ENCODE assay signal across 8 cellular contexts in genomic region chr12:2959194-2959507, GRCh38. TPM values are rescaled to one million over a fixed set of nuclear protein-coding genes. Genes with fewer than 3 reads are reported as not detected.
A peak's percentile ranks its signal among the peaks of the same experiment; 100 is the strongest.
DNase-seq lines count a peak whose midpoint lies in the region; ATAC-seq and TF ChIP-seq lines count a peak whose summit lies in the region.

Gene TEAD4 (plus strand): TSS chr12:2959397.

- no peaks in the 10 kb centered on the region; the same call in 1 of the 2 replicates for H3K36me3 ChIP-seq in HAP-1 (replicated peaks)
- no peaks in the 10 kb centered on the region for H3K36me3 ChIP-seq in right lobe of liver
- H3K36me3 ChIP-seq in thymus (ENCODE audit: control insufficient read depth, insufficient read depth): no peaks in the 10 kb centered on the region

- H3K27me3 ChIP-seq in HAP-1 (ENCODE audit: low read depth): no peaks in the 10 kb centered on the region
- no peaks in the 10 kb centered on the region for H3K27me3 ChIP-seq in right lobe of liver
- H3K27me3 ChIP-seq in thymus (ENCODE audit: control insufficient read depth, insufficient read depth): peaks cover 57% of the 10 kb centered on the region

- H3K27ac Mint-ChIP-seq in dendritic cell treated with granulocyte-macrophage colony-stimulating factor and Interleukin-4, amounts not matched to agents 40 ng/mL and 50 ng/mL, for 4 days: no peak within 1 kb of the TSS

- H3K4me3 ChIP-seq in HAP-1: peak within 1 kb of the TSS; percentile 72
- peak within 1 kb of the TSS; percentile 36 to 51 (median 40) for H3K4me3 ChIP-seq in right lobe of liver
- peak within 1 kb of the TSS; percentile 49 for H3K4me3 ChIP-seq in thymus (ENCODE audit: low read length)

- WGBS in right lobe of liver (ENCODE audit: insufficient coverage, low coverage, low lambda C conversion rate, missing lambda C conversion rate): 0% methylated on average over 5 of the region's 50 CpGs
- WGBS in thymus: under 1% methylated on average over 46 of the region's 50 CpGs

- H3K4me1 ChIP-seq in HAP-1 (peaks cover 14% of the 10 kb centered on the region), right lobe of liver (peaks cover 0 to 7% (median 0%) of the 10 kb centered on the region in 4 donors), thymus (ENCODE audit: control insufficient read depth, insufficient read depth, low read length) (no peaks in the 10 kb centered on the region)

- H3K9me3 ChIP-seq in HAP-1 (no peaks in the 10 kb centered on the region), right lobe of liver (no peaks in the 10 kb centered on the region), thymus (ENCODE audit: control insufficient read depth) (no peaks in the 10 kb centered on the region)

- intact Hi-C loops in dendritic cell treated with granulocyte-macrophage colony-stimulating factor and Interleukin-4, amounts not matched to agents 40 ng/mL and 50 ng/mL, for 4 days (cut with micrococcal nuclease): no loop called here
- intact Hi-C loops in right lobe of liver (cut with DNase I): no loop called here

- H3K4me3 Mint-ChIP-seq in dendritic cell treated with granulocyte-macrophage colony-stimulating factor and Interleukin-4, amounts not matched to agents 40 ng/mL and 50 ng/mL, for 4 days: peak within 1 kb of the TSS; percentile 55

- H3K4me1 Mint-ChIP-seq in dendritic cell treated with granulocyte-macrophage colony-stimulating factor and Interleukin-4, amounts not matched to agents 40 ng/mL and 50 ng/mL, for 4 days (ENCODE audit: low read depth): peaks cover 16% of the 10 kb centered on the region

- peak within 1 kb of the TSS; percentile 90 for H3K27ac ChIP-seq in C4-2B
- H3K27ac ChIP-seq in right lobe of liver: peak within 1 kb of the TSS; percentile 15 to 46 (median 37)
- peak within 1 kb of the TSS; percentile 60 for H3K27ac ChIP-seq in thymus (ENCODE audit: low read depth)

- no peaks in the 10 kb centered on the region for H3K36me3 Mint-ChIP-seq in dendritic cell treated with granulocyte-macrophage colony-stimulating factor and Interleukin-4, amounts not matched to agents 40 ng/mL and 50 ng/mL, for 4 days (ENCODE audit: low read depth)

- DNase-seq in HAP-1 (ENCODE audit: low spot score in 2 of 2) (peak; percentile 71 to 92), RPMI7951 (ENCODE audit: low read depth) (peak; percentile 75), right lobe of liver (peak in 2 of 3 donors; percentile 54 to 75), GM19238 (ENCODE audit: insufficient read length, low spot score) (no peak)

- TF ChIP-seq CTCF in C4-2B (conservative IDR thresholded peaks at IDR 0.05): no peak
- no peak for TF ChIP-seq CTCF in right lobe of liver (IDR thresholded peaks at IDR 0.05)

- no peak for TF ChIP-seq POLR2A in right lobe of liver (IDR thresholded peaks at IDR 0.05)

- no peaks in the 10 kb centered on the region for H3K9me3 Mint-ChIP-seq in dendritic cell treated with granulocyte-macrophage colony-stimulating factor and Interleukin-4, amounts not matched to agents 40 ng/mL and 50 ng/mL, for 4 days

- peaks cover 73% of the 10 kb centered on the region for H3K27me3 Mint-ChIP-seq in dendritic cell treated with granulocyte-macrophage colony-stimulating factor and Interleukin-4, amounts not matched to agents 40 ng/mL and 50 ng/mL, for 4 days

- ATAC-seq in right lobe of liver (peak; percentile 63 to 68 (median 66)), GM19324 (IDR thresholded peaks at IDR 0.05; ENCODE audit: low FRiP score, unreplicated experiment) (no peak)

- in situ Hi-C loops in HAP-1 (cut with MboI; ENCODE audit: low sequenced_read_pairs): loop anchor here (5.0 kb wide), 1 partner anchor 72 kb away; no protein-coding TSS in a partner anchor

RNA-seq across cellular contexts. Expression of gene TEAD4, which starts in this region (rescaled TPM):
- total RNA-seq in RPMI7951 (2014; rRNA removed; shearing (Covaris generic)): 10.9 and 11.3 TPM in 2 replicates
- total RNA-seq in right lobe of liver: 1 to 10 TPM in 4 of 6 experiments, under 1 TPM in 2; 0.81 to 8.5 (median 3.0) TPM
- polyA plus RNA-seq in thymus: 15.1 TPM

Comparison
In these comparisons a context has a peak if more than half of its experiments do, and no peak if none do; other contexts are left out.
1. H3K27ac ChIP-seq: peak in every context shown above with its lines; median percentile 90 in C4-2B; 60 in thymus; 37 in right lobe of liver.